ENCODE assay signal across 2 cellular contexts in the genomic region with DNA sequence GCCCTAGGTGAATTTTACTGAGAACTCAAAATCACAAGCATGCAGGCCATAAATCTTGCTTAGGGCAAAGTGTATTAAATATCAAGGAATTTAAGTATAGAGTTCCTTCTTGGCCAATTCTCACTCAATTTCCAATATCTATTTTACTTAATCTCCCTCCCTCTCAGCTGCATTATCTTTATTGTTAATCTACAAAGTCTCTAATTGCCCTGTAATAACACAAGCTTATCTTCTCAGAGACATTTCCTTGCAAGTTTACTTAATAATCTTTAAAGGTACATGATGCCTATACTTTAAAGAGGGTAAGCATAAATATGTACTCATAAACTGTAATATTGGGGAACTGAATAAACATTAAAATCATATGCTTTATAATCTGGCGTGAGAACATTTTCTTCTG.
TF ChIP-seq lines count a peak whose summit lies in the region.

No MANE protein-coding gene starts in this region.

TF ChIP-seq in HEK293, 187 proteins besides CTCF, POLR2A, EP300 and RAD21 (continued from another document):
- TF ChIP-seq, protein P1, sequence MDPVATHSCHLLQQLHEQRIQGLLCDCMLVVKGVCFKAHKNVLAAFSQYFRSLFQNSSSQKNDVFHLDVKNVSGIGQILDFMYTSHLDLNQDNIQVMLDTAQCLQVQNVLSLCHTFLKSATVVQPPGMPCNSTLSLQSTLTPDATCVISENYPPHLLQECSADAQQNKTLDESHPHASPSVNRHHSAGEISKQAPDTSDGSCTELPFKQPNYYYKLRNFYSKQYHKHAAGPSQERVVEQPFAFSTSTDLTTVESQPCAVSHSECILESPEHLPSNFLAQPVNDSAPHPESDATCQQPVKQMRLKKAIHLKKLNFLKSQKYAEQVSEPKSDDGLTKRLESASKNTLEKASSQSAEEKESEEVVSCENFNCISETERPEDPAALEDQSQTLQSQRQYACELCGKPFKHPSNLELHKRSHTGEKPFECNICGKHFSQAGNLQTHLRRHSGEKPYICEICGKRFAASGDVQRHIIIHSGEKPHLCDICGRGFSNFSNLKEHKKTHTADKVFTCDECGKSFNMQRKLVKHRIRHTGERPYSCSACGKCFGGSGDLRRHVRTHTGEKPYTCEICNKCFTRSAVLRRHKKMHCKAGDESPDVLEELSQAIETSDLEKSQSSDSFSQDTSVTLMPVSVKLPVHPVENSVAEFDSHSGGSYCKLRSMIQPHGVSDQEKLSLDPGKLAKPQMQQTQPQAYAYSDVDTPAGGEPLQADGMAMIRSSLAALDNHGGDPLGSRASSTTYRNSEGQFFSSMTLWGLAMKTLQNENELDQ (tag by site-specific recombination; IDR thresholded peaks at IDR 0.05; ENCODE audit: low read depth) = no peak
- TF ChIP-seq, protein P2, sequence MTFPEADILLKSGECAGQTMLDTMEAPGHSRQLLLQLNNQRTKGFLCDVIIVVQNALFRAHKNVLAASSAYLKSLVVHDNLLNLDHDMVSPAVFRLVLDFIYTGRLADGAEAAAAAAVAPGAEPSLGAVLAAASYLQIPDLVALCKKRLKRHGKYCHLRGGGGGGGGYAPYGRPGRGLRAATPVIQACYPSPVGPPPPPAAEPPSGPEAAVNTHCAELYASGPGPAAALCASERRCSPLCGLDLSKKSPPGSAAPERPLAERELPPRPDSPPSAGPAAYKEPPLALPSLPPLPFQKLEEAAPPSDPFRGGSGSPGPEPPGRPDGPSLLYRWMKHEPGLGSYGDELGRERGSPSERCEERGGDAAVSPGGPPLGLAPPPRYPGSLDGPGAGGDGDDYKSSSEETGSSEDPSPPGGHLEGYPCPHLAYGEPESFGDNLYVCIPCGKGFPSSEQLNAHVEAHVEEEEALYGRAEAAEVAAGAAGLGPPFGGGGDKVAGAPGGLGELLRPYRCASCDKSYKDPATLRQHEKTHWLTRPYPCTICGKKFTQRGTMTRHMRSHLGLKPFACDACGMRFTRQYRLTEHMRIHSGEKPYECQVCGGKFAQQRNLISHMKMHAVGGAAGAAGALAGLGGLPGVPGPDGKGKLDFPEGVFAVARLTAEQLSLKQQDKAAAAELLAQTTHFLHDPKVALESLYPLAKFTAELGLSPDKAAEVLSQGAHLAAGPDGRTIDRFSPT (tag by site-specific recombination; IDR thresholded peaks at IDR 0.05) = no peak
- TF ChIP-seq, protein P3, sequence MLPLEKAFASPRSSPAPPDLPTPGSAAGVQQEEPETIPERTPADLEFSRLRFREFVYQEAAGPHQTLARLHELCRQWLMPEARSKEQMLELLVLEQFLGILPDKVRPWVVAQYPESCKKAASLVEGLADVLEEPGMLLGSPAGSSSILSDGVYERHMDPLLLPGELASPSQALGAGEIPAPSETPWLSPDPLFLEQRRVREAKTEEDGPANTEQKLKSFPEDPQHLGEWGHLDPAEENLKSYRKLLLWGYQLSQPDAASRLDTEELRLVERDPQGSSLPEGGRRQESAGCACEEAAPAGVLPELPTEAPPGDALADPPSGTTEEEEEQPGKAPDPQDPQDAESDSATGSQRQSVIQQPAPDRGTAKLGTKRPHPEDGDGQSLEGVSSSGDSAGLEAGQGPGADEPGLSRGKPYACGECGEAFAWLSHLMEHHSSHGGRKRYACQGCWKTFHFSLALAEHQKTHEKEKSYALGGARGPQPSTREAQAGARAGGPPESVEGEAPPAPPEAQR (tag by site-specific recombination; IDR thresholded peaks at IDR 0.05) = no peak
- TF ChIP-seq TCF7L2 (IDR thresholded peaks at IDR 0.05; ENCODE audit: borderline replicate concordance, low read depth, low read length) = peak; percentile 83
- TF ChIP-seq, protein P4, sequence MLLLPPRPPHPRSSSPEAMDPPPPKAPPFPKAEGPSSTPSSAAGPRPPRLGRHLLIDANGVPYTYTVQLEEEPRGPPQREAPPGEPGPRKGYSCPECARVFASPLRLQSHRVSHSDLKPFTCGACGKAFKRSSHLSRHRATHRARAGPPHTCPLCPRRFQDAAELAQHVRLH (tag by site-specific recombination; IDR thresholded peaks at IDR 0.05) = no peak
TF ChIP-seq in HEK293: peak in this region for 1.

TF ChIP-seq in WTC11, 78 proteins besides CTCF, POLR2A, EP300 and RAD21 (continued from another document):
- TF ChIP-seq, protein P5, sequence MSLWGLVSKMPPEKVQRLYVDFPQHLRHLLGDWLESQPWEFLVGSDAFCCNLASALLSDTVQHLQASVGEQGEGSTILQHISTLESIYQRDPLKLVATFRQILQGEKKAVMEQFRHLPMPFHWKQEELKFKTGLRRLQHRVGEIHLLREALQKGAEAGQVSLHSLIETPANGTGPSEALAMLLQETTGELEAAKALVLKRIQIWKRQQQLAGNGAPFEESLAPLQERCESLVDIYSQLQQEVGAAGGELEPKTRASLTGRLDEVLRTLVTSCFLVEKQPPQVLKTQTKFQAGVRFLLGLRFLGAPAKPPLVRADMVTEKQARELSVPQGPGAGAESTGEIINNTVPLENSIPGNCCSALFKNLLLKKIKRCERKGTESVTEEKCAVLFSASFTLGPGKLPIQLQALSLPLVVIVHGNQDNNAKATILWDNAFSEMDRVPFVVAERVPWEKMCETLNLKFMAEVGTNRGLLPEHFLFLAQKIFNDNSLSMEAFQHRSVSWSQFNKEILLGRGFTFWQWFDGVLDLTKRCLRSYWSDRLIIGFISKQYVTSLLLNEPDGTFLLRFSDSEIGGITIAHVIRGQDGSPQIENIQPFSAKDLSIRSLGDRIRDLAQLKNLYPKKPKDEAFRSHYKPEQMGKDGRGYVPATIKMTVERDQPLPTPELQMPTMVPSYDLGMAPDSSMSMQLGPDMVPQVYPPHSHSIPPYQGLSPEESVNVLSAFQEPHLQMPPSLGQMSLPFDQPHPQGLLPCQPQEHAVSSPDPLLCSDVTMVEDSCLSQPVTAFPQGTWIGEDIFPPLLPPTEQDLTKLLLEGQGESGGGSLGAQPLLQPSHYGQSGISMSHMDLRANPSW (CRISPR knock-in tag; conservative IDR thresholded peaks at IDR 0.05; ENCODE audit: low read depth) = no peak
- no peak for TF ChIP-seq ZNF416 (CRISPR knock-in tag; IDR thresholded peaks at IDR 0.05)
- TF ChIP-seq GTF2I (CRISPR knock-in tag; conservative IDR thresholded peaks at IDR 0.05) = no peak
- TF ChIP-seq ZNF671 (CRISPR knock-in tag; IDR thresholded peaks at IDR 0.05) = no peak
- TF ChIP-seq, protein P6, sequence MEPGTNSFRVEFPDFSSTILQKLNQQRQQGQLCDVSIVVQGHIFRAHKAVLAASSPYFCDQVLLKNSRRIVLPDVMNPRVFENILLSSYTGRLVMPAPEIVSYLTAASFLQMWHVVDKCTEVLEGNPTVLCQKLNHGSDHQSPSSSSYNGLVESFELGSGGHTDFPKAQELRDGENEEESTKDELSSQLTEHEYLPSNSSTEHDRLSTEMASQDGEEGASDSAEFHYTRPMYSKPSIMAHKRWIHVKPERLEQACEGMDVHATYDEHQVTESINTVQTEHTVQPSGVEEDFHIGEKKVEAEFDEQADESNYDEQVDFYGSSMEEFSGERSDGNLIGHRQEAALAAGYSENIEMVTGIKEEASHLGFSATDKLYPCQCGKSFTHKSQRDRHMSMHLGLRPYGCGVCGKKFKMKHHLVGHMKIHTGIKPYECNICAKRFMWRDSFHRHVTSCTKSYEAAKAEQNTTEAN (CRISPR knock-in tag; IDR thresholded peaks at IDR 0.05) = no peak
- TF ChIP-seq, protein P7, sequence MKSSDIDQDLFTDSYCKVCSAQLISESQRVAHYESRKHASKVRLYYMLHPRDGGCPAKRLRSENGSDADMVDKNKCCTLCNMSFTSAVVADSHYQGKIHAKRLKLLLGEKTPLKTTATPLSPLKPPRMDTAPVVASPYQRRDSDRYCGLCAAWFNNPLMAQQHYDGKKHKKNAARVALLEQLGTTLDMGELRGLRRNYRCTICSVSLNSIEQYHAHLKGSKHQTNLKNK (CRISPR knock-in tag; IDR thresholded peaks at IDR 0.05) = no peak
